In genomic region chrX:39152106-39152649, GRCh38 we compare ENCODE assay signal across 8 cellular contexts.
DNase-seq lines count a peak whose midpoint lies in the region; ATAC-seq and TF ChIP-seq lines count a peak whose summit lies in the region.

No MANE protein-coding gene starts in this region.

- peak; percentile 46 for DNase-seq in GM10248 (ENCODE audit: extremely low spot score)
- peak; percentile 85 for DNase-seq in NCI-H1436 (lab: John Stamatoyannopoulos, UW)
- no peak for DNase-seq in fibroblast of villous mesenchyme (ENCODE audit: low read depth)
- peak in 1 of 2 donors; percentile 26 for DNase-seq in gastrocnemius medialis
- DNase-seq in PC-9 = no peak
- DNase-seq in kidney tubule cell (ENCODE audit: low spot score) = no peak

- POLR2A ChIA-PET in GM10248 (lab: Yijun Ruan, JAX) (no interaction called here), PC-9 (lab: Charles Lee; ENCODE audit: unreplicated experiment) (no interaction called here)

- in situ Hi-C loops in gastrocnemius medialis (cut with MboI; ENCODE audit: low sequenced_read_pairs in 4 of 4) = no loop called here

- intact Hi-C loops in gastrocnemius medialis (cut with DNase I; ENCODE audit: low total_unique reads) (loop anchor here (5.0 kb wide), 2 partner anchors 165 to 400 kb away; no protein-coding TSS in a partner anchor), PC-9 (cut with micrococcal nuclease; ENCODE audit: unreplicated experiment) (no loop called here)

- peaks cover 3 to 4% of the 10 kb centered on the region in 2 donors for H3K4me1 ChIP-seq in gastrocnemius medialis
- H3K4me1 ChIP-seq in PC-9 (replicated peaks; ENCODE audit: insufficient read depth) = no peaks in the 10 kb centered on the region

- H3K9me3 ChIP-seq in gastrocnemius medialis (no peaks in the 10 kb centered on the region), PC-9 (ENCODE audit: insufficient read depth, low read depth) (no peaks in the 10 kb centered on the region)

- H3K27ac ChIP-seq in gastrocnemius medialis (no peak overlapping the region), PC-9 (no peak overlapping the region)

- H3K9me2 ChIP-seq in PC-9 (ENCODE audit: insufficient read depth) = no peaks in the 10 kb centered on the region

- no peaks in the 10 kb centered on the region for H3K36me3 ChIP-seq in gastrocnemius medialis
- no peaks in the 10 kb centered on the region for H3K36me3 ChIP-seq in PC-9 (ENCODE audit: low read depth)

- no peaks in the 10 kb centered on the region for H3F3A ChIP-seq in PC-9 (ENCODE audit: insufficient read depth, low read depth)

- CTCF ChIA-PET in GM10248 (lab: Yijun Ruan, JAX) (interaction anchor here (0.8 to 6.6 kb wide), 21 partner anchors 9 to 493 kb away, joined by 3 to 47 read pairs (median 4); no protein-coding TSS in a partner anchor), PC-9 (lab: Charles Lee) (no interaction called here)

- no peaks in the 10 kb centered on the region for H4K20me1 ChIP-seq in PC-9 (ENCODE audit: insufficient read depth)

- no TSS peak for BruUV-seq in PC-9 (replicated peaks; lab: Mats Ljungman, UMichigan)

- no peak overlapping the region for H2AFZ ChIP-seq in PC-9

- H3K79me2 ChIP-seq in PC-9 (ENCODE audit: low read depth) = no peaks in the 10 kb centered on the region

- TF ChIP-seq CTCF in GM10248 (IDR thresholded peaks at IDR 0.05; ENCODE audit: control extremely low read depth, extremely low read depth, low read depth, missing control alignments) (peak; percentile 49), WI38 (IDR thresholded peaks at IDR 0.05; ENCODE audit: low read depth, low read length) (peak; percentile 54), fibroblast of villous mesenchyme (IDR thresholded peaks at IDR 0.05; ENCODE audit: insufficient read depth, low read depth, low read length) (peak; percentile 55), gastrocnemius medialis (IDR thresholded peaks at IDR 0.05 in 4 of 5, conservative IDR thresholded peaks at IDR 0.05 in 1 of 5) (peak; percentile 14 to 64 (median 51)), PC-9 (conservative IDR thresholded peaks at IDR 0.05) (no peak)

- no peak for TF ChIP-seq POLR2A in gastrocnemius medialis (IDR thresholded peaks at IDR 0.05)

- H3K27me3 ChIP-seq in gastrocnemius medialis = no peaks in the 10 kb centered on the region
- no peaks in the 10 kb centered on the region for H3K27me3 ChIP-seq in PC-9 (ENCODE audit: insufficient read depth, low read depth)

- H3K4me2 ChIP-seq in PC-9 = no peak overlapping the region

- ATAC-seq in gastrocnemius medialis (peak in 1 of 2 donors; percentile 58), GM21529 (IDR thresholded peaks at IDR 0.05; ENCODE audit: unreplicated experiment) (no peak)

- H3K4me3 ChIP-seq in WI38 (ENCODE audit: low read depth, low read length) = no peak overlapping the region
- H3K4me3 ChIP-seq in fibroblast of villous mesenchyme (ENCODE audit: low read depth, low read length) = no peak overlapping the region
- no peak overlapping the region for H3K4me3 ChIP-seq in gastrocnemius medialis
- no peak overlapping the region for H3K4me3 ChIP-seq in PC-9

Comparison
In these comparisons a context has a peak if more than half of its experiments do, and no peak if none do; other contexts are left out.
1. DNase-seq: peak in GM10248 (single experiment) and NCI-H1436 (single experiment); none in fibroblast of villous mesenchyme (single experiment), PC-9 (0 of 2) and kidney tubule cell (single experiment).